In genomic region chr2:160228141-160228963, GRCh38 we compare ENCODE assay signal across 1 cellular context.
TF ChIP-seq lines count a peak whose summit lies in the region.

No MANE protein-coding gene starts in this region.

TF ChIP-seq in IMR-90, 13 proteins besides CTCF, POLR2A, EP300 and RAD21 (continued from another document):
- TF ChIP-seq NFE2L2 (IDR thresholded peaks at IDR 0.05; ENCODE audit: low read depth, low read length) (peak; percentile 77), RFX5 (IDR thresholded peaks at IDR 0.05; ENCODE audit: low read depth, low read length) (no peak), FOS (IDR thresholded peaks at IDR 0.05; ENCODE audit: low read depth, low read length) (peak; percentile 89), MAFK (IDR thresholded peaks at IDR 0.05; ENCODE audit: low read depth, low read length) (peak; percentile 81)
- TF ChIP-seq, protein P1, sequence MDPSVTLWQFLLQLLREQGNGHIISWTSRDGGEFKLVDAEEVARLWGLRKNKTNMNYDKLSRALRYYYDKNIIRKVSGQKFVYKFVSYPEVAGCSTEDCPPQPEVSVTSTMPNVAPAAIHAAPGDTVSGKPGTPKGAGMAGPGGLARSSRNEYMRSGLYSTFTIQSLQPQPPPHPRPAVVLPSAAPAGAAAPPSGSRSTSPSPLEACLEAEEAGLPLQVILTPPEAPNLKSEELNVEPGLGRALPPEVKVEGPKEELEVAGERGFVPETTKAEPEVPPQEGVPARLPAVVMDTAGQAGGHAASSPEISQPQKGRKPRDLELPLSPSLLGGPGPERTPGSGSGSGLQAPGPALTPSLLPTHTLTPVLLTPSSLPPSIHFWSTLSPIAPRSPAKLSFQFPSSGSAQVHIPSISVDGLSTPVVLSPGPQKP (IDR thresholded peaks at IDR 0.05; ENCODE audit: borderline replicate concordance, low read depth, low read length): no peak
TF ChIP-seq in IMR-90: peak in this region for 4.
